In the genomic region with DNA sequence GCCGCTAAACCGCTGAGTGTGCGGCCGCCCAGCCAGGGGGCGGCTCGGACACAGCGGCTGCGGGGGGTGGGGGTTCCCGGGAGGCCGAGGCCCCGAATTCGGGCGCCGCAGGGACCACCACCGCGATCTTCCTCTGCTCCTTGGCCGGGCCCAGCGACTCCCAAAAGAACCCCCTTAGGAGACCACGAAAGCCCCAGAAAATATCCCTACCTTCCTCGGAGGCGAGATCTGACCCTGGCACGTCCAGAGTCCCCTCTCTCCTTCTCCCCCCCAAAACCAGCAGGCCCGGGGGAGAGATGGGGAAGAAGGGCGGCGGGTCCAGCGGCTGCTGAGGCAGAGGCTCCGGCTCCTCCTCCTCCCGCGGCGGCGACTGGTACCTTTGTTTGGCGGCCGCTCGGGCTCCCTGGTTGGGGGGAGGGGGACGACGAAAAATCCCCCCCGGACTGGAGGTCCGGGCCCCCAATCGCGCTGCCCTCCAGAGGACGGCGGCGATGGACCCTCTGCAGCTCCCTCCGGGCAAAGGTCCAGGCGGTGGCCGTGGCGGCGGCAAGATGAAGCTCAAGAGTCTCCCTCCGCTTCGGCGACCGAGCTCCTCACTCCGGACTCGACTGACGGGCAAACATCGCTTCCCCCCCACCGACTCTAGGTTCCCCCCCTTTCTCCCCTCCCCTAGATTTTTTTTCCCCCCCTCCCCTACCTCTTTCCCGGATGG, we compare ENCODE assay signal across 1 cellular context.
TF ChIP-seq lines count a peak whose summit lies in the region.

A gene with protein sequence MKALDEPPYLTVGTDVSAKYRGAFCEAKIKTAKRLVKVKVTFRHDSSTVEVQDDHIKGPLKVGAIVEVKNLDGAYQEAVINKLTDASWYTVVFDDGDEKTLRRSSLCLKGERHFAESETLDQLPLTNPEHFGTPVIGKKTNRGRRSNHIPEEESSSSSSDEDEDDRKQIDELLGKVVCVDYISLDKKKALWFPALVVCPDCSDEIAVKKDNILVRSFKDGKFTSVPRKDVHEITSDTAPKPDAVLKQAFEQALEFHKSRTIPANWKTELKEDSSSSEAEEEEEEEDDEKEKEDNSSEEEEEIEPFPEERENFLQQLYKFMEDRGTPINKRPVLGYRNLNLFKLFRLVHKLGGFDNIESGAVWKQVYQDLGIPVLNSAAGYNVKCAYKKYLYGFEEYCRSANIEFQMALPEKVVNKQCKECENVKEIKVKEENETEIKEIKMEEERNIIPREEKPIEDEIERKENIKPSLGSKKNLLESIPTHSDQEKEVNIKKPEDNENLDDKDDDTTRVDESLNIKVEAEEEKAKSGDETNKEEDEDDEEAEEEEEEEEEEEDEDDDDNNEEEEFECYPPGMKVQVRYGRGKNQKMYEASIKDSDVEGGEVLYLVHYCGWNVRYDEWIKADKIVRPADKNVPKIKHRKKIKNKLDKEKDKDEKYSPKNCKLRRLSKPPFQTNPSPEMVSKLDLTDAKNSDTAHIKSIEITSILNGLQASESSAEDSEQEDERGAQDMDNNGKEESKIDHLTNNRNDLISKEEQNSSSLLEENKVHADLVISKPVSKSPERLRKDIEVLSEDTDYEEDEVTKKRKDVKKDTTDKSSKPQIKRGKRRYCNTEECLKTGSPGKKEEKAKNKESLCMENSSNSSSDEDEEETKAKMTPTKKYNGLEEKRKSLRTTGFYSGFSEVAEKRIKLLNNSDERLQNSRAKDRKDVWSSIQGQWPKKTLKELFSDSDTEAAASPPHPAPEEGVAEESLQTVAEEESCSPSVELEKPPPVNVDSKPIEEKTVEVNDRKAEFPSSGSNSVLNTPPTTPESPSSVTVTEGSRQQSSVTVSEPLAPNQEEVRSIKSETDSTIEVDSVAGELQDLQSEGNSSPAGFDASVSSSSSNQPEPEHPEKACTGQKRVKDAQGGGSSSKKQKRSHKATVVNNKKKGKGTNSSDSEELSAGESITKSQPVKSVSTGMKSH (N-terminal part only) (minus strand): TSS at position 621 of the 712 bp plus-strand sequence. CDS start 1,260 bp downstream, outside the sequence.

TF ChIP-seq in HepG2, 621 proteins besides CTCF, POLR2A, EP300 and RAD21 (continued from another document and continues in another):
- TF ChIP-seq, protein P1, sequence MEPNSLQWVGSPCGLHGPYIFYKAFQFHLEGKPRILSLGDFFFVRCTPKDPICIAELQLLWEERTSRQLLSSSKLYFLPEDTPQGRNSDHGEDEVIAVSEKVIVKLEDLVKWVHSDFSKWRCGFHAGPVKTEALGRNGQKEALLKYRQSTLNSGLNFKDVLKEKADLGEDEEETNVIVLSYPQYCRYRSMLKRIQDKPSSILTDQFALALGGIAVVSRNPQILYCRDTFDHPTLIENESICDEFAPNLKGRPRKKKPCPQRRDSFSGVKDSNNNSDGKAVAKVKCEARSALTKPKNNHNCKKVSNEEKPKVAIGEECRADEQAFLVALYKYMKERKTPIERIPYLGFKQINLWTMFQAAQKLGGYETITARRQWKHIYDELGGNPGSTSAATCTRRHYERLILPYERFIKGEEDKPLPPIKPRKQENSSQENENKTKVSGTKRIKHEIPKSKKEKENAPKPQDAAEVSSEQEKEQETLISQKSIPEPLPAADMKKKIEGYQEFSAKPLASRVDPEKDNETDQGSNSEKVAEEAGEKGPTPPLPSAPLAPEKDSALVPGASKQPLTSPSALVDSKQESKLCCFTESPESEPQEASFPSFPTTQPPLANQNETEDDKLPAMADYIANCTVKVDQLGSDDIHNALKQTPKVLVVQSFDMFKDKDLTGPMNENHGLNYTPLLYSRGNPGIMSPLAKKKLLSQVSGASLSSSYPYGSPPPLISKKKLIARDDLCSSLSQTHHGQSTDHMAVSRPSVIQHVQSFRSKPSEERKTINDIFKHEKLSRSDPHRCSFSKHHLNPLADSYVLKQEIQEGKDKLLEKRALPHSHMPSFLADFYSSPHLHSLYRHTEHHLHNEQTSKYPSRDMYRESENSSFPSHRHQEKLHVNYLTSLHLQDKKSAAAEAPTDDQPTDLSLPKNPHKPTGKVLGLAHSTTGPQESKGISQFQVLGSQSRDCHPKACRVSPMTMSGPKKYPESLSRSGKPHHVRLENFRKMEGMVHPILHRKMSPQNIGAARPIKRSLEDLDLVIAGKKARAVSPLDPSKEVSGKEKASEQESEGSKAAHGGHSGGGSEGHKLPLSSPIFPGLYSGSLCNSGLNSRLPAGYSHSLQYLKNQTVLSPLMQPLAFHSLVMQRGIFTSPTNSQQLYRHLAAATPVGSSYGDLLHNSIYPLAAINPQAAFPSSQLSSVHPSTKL (CRISPR knock-in tag; IDR thresholded peaks at IDR 0.05) = peak; percentile 35; the same call in 1 of the 2 replicates
- TF ChIP-seq ZNF274 (CRISPR knock-in tag; IDR thresholded peaks at IDR 0.05) (no peak), EZH2 (conservative IDR thresholded peaks at IDR 0.05; ENCODE audit: low read depth, low read length) (no peak), GATAD2A (CRISPR knock-in tag; IDR thresholded peaks at IDR 0.05) (no peak), ATF7-NPFF (CRISPR knock-in tag; IDR thresholded peaks at IDR 0.05; ENCODE audit: low read depth) (peak; percentile 67), POLR2AphosphoS5 (IDR thresholded peaks at IDR 0.05; ENCODE audit: low read depth, low read length) (peak; percentile 76), KLF15 (CRISPR knock-in tag; IDR thresholded peaks at IDR 0.05; ENCODE audit: borderline replicate concordance) (no peak), RFXAP (CRISPR knock-in tag; IDR thresholded peaks at IDR 0.05; ENCODE audit: borderline replicate concordance) (no peak), ZNF549 (CRISPR knock-in tag; IDR thresholded peaks at IDR 0.05) (no peak), HOXA5 (CRISPR knock-in tag; IDR thresholded peaks at IDR 0.05) (peak; percentile 60), ZNF225 (CRISPR knock-in tag; IDR thresholded peaks at IDR 0.05) (0 out of 2 replicates have a peak, but pooled peaks have one; percentile 24), HNRNPL (IDR thresholded peaks at IDR 0.05; ENCODE audit: low read depth, low read length) (peak; percentile 54; the same call in 1 of the 2 replicates), GTF3A (CRISPR knock-in tag; conservative IDR thresholded peaks at IDR 0.05) (no peak), SALL1 (CRISPR knock-in tag; IDR thresholded peaks at IDR 0.05) (peak; percentile 43), TOE1 (CRISPR knock-in tag; IDR thresholded peaks at IDR 0.05) (no peak), ELF3 (CRISPR knock-in tag; IDR thresholded peaks at IDR 0.05) (peak; percentile 8; the same call in 1 of the 2 replicates), KAT7 (CRISPR knock-in tag; IDR thresholded peaks at IDR 0.05; ENCODE audit: borderline replicate concordance) (peak; percentile 72; the same call in 1 of the 2 replicates), ZNF562 (CRISPR knock-in tag; IDR thresholded peaks at IDR 0.05; ENCODE audit: borderline replicate concordance) (no peak), FOXP1 (IDR thresholded peaks at IDR 0.05) (no peak), FOXP1 (CRISPR knock-in tag; IDR thresholded peaks at IDR 0.05) (no peak), NKX3-1 (CRISPR knock-in tag; IDR thresholded peaks at IDR 0.05) (no peak), ZNF761 (CRISPR knock-in tag; conservative IDR thresholded peaks at IDR 0.05) (no peak)
- TF ChIP-seq, protein P2, sequence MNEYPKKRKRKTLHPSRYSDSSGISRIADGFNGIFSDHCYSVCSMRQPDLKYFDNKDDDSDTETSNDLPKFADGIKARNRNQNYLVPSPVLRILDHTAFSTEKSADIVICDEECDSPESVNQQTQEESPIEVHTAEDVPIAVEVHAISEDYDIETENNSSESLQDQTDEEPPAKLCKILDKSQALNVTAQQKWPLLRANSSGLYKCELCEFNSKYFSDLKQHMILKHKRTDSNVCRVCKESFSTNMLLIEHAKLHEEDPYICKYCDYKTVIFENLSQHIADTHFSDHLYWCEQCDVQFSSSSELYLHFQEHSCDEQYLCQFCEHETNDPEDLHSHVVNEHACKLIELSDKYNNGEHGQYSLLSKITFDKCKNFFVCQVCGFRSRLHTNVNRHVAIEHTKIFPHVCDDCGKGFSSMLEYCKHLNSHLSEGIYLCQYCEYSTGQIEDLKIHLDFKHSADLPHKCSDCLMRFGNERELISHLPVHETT (CRISPR knock-in tag; conservative IDR thresholded peaks at IDR 0.05) = no peak
- TF ChIP-seq, protein P3, sequence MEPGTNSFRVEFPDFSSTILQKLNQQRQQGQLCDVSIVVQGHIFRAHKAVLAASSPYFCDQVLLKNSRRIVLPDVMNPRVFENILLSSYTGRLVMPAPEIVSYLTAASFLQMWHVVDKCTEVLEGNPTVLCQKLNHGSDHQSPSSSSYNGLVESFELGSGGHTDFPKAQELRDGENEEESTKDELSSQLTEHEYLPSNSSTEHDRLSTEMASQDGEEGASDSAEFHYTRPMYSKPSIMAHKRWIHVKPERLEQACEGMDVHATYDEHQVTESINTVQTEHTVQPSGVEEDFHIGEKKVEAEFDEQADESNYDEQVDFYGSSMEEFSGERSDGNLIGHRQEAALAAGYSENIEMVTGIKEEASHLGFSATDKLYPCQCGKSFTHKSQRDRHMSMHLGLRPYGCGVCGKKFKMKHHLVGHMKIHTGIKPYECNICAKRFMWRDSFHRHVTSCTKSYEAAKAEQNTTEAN (CRISPR knock-in tag; conservative IDR thresholded peaks at IDR 0.05) = no peak
- TF ChIP-seq, protein P4, sequence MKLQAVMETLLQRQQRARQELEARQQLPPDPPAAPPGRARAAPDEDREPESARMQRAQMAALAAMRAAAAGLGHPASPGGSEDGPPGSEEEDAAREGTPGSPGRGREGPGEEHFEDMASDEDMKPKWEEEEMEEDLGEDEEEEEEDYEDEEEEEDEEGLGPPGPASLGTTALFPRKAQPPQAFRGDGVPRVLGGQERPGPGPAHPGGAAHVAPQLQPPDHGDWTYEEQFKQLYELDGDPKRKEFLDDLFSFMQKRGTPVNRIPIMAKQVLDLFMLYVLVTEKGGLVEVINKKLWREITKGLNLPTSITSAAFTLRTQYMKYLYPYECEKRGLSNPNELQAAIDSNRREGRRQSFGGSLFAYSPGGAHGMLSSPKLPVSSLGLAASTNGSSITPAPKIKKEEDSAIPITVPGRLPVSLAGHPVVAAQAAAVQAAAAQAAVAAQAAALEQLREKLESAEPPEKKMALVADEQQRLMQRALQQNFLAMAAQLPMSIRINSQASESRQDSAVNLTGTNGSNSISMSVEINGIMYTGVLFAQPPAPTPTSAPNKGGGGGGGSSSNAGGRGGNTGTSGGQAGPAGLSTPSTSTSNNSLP (IDR thresholded peaks at IDR 0.05; ENCODE audit: low read depth, low read length) = no peak
- TF ChIP-seq, protein P5, sequence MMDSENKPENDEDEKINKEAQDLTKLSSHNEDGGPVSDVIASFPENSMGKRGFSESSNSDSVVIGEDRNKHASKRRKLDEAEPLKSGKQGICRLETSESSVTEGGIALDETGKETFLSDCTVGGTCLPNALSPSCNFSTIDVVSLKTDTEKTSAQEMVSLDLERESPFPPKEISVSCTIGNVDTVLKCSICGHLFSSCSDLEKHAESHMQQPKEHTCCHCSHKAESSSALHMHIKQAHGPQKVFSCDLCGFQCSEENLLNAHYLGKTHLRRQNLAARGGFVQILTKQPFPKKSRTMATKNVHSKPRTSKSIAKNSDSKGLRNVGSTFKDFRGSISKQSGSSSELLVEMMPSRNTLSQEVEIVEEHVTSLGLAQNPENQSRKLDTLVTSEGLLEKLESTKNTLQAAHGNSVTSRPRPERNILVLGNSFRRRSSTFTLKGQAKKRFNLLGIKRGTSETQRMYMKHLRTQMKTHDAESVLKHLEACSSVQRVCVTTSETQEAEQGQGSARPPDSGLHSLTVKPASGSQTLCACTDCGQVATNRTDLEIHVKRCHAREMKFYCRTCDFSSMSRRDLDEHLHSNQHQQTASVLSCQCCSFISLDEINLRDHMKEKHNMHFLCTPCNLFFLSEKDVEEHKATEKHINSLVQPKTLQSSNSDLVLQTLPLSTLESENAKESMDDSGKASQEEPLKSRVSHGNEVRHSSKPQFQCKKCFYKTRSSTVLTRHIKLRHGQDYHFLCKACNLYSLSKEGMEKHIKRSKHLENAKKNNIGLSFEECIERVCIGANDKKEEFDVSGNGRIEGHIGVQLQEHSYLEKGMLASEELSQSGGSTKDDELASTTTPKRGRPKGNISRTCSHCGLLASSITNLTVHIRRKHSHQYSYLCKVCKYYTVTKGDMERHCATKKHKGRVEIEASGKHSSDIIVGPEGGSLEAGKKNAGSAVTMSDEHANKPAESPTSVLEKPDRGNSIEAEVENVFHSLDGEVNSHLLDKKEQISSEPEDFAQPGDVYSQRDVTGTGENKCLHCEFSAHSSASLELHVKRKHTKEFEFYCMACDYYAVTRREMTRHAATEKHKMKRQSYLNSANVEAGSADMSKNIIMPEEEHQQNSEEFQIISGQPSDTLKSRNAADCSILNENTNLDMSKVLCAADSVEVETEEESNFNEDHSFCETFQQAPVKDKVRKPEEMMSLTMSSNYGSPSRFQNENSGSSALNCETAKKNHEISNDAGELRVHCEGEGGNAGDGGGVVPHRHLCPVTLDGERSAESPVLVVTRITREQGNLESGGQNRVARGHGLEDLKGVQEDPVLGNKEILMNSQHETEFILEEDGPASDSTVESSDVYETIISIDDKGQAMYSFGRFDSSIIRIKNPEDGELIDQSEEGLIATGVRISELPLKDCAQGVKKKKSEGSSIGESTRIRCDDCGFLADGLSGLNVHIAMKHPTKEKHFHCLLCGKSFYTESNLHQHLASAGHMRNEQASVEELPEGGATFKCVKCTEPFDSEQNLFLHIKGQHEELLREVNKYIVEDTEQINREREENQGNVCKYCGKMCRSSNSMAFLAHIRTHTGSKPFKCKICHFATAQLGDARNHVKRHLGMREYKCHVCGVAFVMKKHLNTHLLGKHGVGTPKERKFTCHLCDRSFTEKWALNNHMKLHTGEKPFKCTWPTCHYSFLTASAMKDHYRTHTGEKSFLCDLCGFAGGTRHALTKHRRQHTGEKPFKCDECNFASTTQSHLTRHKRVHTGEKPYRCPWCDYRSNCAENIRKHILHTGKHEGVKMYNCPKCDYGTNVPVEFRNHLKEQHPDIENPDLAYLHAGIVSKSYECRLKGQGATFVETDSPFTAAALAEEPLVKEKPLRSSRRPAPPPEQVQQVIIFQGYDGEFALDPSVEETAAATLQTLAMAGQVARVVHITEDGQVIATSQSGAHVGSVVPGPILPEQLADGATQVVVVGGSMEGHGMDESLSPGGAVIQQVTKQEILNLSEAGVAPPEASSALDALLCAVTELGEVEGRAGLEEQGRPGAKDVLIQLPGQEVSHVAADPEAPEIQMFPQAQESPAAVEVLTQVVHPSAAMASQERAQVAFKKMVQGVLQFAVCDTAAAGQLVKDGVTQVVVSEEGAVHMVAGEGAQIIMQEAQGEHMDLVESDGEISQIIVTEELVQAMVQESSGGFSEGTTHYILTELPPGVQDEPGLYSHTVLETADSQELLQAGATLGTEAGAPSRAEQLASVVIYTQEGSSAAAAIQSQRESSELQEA (CRISPR knock-in tag; IDR thresholded peaks at IDR 0.05; ENCODE audit: not compliant biosample characterization) = peak; percentile 85
- TF ChIP-seq, protein P6, sequence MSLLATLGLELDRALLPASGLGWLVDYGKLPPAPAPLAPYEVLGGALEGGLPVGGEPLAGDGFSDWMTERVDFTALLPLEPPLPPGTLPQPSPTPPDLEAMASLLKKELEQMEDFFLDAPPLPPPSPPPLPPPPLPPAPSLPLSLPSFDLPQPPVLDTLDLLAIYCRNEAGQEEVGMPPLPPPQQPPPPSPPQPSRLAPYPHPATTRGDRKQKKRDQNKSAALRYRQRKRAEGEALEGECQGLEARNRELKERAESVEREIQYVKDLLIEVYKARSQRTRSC (CRISPR knock-in tag; IDR thresholded peaks at IDR 0.05; ENCODE audit: low read depth) = no peak
